Comparison of ENCODE assay signal across 1 cellular context in the genomic region with DNA sequence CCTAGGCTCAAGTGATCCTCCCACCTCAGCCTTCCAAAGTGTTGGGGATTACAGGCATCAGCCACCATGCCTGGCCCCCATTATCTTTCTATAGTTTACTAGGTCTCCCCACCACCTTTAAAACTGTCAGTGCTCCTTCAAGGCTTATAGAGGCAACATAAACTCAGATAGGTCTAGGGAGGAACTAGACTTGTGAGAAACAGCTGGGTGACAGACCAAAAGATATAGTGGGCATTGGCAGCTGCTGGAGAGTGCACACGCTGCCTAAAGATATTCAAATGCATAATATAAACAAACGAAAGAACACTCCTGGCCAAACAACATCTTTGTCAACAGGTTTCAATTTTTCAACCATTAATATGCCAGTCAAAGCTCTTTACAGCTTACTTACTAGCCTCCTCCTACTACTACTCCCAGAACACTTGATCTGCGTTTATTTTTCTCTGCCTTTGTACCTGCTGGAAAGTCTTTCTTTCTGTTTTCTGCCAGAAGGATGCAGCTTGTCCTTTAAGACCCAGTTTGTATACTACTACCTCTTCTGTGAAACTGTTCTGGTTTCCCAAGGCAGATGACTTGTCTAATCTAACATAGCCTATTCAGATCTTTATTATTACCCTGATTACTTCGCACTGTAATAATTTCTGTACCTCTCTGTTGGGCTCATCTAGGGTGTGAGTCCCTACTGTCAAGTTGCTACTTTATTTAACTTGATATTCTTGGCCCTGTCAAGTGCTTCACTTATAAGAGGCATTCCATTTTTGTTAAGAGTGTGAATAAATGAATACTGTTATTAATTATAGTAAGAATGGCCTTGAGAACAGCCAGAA.
TF ChIP-seq lines count a peak whose summit lies in the region.

No MANE protein-coding gene starts in this region.

TF ChIP-seq in HEK293T, 16 proteins besides CTCF, POLR2A, EP300 and RAD21 (continued from another document):
- TF ChIP-seq, protein P1, sequence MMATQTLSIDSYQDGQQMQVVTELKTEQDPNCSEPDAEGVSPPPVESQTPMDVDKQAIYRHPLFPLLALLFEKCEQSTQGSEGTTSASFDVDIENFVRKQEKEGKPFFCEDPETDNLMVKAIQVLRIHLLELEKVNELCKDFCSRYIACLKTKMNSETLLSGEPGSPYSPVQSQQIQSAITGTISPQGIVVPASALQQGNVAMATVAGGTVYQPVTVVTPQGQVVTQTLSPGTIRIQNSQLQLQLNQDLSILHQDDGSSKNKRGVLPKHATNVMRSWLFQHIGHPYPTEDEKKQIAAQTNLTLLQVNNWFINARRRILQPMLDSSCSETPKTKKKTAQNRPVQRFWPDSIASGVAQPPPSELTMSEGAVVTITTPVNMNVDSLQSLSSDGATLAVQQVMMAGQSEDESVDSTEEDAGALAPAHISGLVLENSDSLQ (IDR thresholded peaks at IDR 0.05) = peak; percentile 91
